In the genomic region with DNA sequence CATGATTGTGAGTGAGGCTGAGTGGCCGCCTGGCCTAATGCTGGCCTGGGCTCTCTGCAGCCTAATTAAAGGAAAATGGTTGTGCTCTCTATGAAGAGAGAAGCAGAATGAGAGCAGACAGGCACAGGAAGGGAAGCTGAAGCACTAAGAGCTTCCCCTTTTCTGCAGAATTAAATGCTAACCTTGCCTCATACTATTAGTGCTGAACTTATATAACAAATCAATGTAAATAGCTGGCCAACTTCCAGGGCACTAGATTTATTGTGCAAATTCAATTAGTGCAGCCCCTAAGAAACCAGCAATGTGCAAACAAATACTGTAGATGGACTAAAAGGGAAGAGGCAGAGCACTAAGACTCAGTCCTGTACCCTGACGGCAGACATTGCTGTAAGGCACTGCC, we compare ENCODE assay signal across 27 cellular contexts. TPM values are rescaled to one million over a fixed set of nuclear protein-coding genes. Genes with fewer than 3 reads are reported as not detected.
DNase-seq lines count a peak whose midpoint lies in the region; ATAC-seq and TF ChIP-seq lines count a peak whose summit lies in the region.
"Had no signal": no experiment of that assay in that cellular context is flagged by ENCODE, and none has a peak within 500 bp of the region (broad histone marks: within the 10 kb centered on the region; RNA-seq: fewer than 3 reads in every experiment).

No MANE protein-coding gene starts in this region.

- DNase-seq in SIG-M5 treated with dmso at 0.1 percent for 504 hours (lab: John Stamatoyannopoulos, UW; ENCODE audit: unreplicated experiment): peak; percentile 57
- no peak for DNase-seq in SIG-M5 (lab: John Stamatoyannopoulos, UW)
- DNase-seq in NCI-H1105 treated with DMSO at 0.1 percent for 48 hours (lab: John Stamatoyannopoulos, UW): peak; percentile 42
- DNase-seq in SKM-1 treated with dmso at 0.1 percent for 144 hours (lab: John Stamatoyannopoulos, UW; ENCODE audit: unreplicated experiment): peak; percentile 65
- no peak for DNase-seq in T-helper 2 cell
- DNase-seq in psoas muscle: no peak
- DNase-seq in NCI-H1417 treated with DMSO at 0.1 percent for 48 hours (lab: John Stamatoyannopoulos, UW): no peak
- DNase-seq: activated CD4-positive, alpha-beta T cell treated with anti-CD3 and anti-CD28 coated beads, Interleukin-2, amount 10 ng/mL, durations not matched to agents 24 days and 14 days; activated naive CD8-positive, alpha-beta T cell treated with anti-CD3 and anti-CD28 coated beads, Interleukin-2, amount 50 U/mL, for 24 hours; body of pancreas; CD4-positive, CD25-positive, alpha-beta regulatory T cell; DMS 273 treated with DMSO at 0.1 percent for 48 hours; effector memory CD8-positive, alpha-beta T cell; esophagus squamous epithelium; GM23248; NCI-H1436 treated with DMSO at 0.1 percent for 48 hours; NCI-H2171 treated with DMSO at 0.1 percent for 48 hours; NK-92 treated with Interleukin-12 subunit alpha and Interleukin-12 subunit beta, amount 100 ng/mL, for 24 hours; right lobe of liver had no signal

- no peak for TF ChIP-seq CTCF in psoas muscle (IDR thresholded peaks at IDR 0.05)

- no peaks in the 10 kb centered on the region for H3K36me3 ChIP-seq in psoas muscle (ENCODE audit: insufficient read depth in 1 of 2, low read depth in 1 of 2)
- H3K36me3 ChIP-seq: esophagus squamous epithelium, gastroesophageal sphincter, right lobe of liver, vagina had no signal

- ATAC-seq in HG02938 (IDR thresholded peaks at IDR 0.05; ENCODE audit: unreplicated experiment): no peak
- ATAC-seq in psoas muscle: no peak
- ATAC-seq: activated naive CD8-positive, alpha-beta T cell treated with anti-CD3 and anti-CD28 coated beads, Interleukin-2, amount 50 U/mL, for 24 hours; body of pancreas; effector memory CD8-positive, alpha-beta T cell; gastroesophageal sphincter; K562; right lobe of liver had no signal

- no peak overlapping the region for H3K27ac ChIP-seq in psoas muscle
- H3K27ac ChIP-seq: body of pancreas, esophagus squamous epithelium, gastroesophageal sphincter, GM23248, right lobe of liver, RWPE1, vagina had no signal

- no peaks in the 10 kb centered on the region for H3K4me1 ChIP-seq in psoas muscle
- H3K4me1 ChIP-seq: body of pancreas, esophagus squamous epithelium, gastroesophageal sphincter, right lobe of liver, vagina had no signal

- 81 to 100% (median 87%) methylated on average over 2 of the region's 2 CpGs for whole genome bisulfite sequencing in psoas muscle, 3 donors

- no peaks in the 10 kb centered on the region for H3K27me3 ChIP-seq in psoas muscle (ENCODE audit: insufficient read depth in 3 of 3, low read length in 2 of 3)
- H3K27me3 ChIP-seq: body of pancreas, right lobe of liver, vagina had no signal

- no peak overlapping the region for H3K4me3 ChIP-seq in psoas muscle
- H3K4me3 ChIP-seq: body of pancreas, esophagus squamous epithelium, gastroesophageal sphincter, GM23248, K562, lung, right lobe of liver, vagina had no signal

- H3K9me3 ChIP-seq in psoas muscle: no peaks in the 10 kb centered on the region
- H3K9me3 ChIP-seq: body of pancreas, esophagus squamous epithelium, right lobe of liver, vagina had no signal

- intact Hi-C loops in psoas muscle (cut with DNase I): no loop called here

RNA-seq across cellular contexts. Expression of a gene that starts 36.1 kb away (rescaled TPM):
- under 1 TPM in 1 of 4 donors, not detected in 3; 0.08 TPM for total RNA-seq in psoas muscle
- not detected for polyA plus RNA-seq in psoas muscle
- total RNA-seq: esophagus squamous epithelium, GM23248, K562, osteocyte, right lobe of liver, vagina had no signal
- polyA plus RNA-seq: CD4-positive, CD25-positive, alpha-beta regulatory T cell; GM23248; K562; keratinocyte had no signal

Comparison
In these comparisons a context has a peak if more than half of its experiments do, and no peak if none do; other contexts are left out.
1. DNase-seq: peak in SIG-M5 treated with dmso at 0.1 percent for 504 hours (single experiment), NCI-H1105 treated with DMSO at 0.1 percent for 48 hours (single experiment) and SKM-1 treated with dmso at 0.1 percent for 144 hours (single experiment); none in SIG-M5 (single experiment), T-helper 2 cell (0 of 5), psoas muscle (0 of 2) and NCI-H1417 treated with DMSO at 0.1 percent for 48 hours (single experiment).